Comparison of ENCODE assay signal across 1 cellular context in the genomic region with DNA sequence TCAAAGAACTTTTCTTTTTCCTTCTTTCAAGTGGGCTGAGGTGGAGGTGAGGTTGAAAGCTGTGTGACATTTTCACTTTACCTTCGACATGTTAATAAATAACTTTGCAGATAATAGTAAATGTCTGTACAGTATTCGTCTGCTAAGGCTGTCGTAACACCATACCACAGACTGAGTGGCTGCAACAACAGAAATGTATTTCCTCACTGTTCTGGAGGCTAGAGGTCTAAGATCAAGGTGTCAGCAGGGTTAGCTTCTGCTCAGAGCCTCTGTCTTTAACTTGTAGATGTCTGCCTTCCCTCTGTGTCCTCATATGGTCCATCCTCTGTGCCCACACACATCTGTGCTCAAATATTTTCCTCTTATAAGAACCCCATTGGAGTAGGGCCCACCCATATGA.
TF ChIP-seq lines count a peak whose summit lies in the region.

No MANE protein-coding gene starts in this region.

TF ChIP-seq in HepG2, 621 proteins besides CTCF, POLR2A, EP300 and RAD21 (continued from another document and continues in another):
- TF ChIP-seq POGK (CRISPR knock-in tag; conservative IDR thresholded peaks at IDR 0.05) (peak; percentile 61; the same call in 1 of the 2 replicates), ZNF446 (CRISPR knock-in tag; IDR thresholded peaks at IDR 0.05) (no peak), ZNF205 (CRISPR knock-in tag; IDR thresholded peaks at IDR 0.05) (peak; percentile 39; the same call in 1 of the 2 replicates), EED (CRISPR knock-in tag; IDR thresholded peaks at IDR 0.05) (no peak), GABPB1 (CRISPR knock-in tag; IDR thresholded peaks at IDR 0.05) (0 out of 2 replicates have a peak, but pooled peaks have one; percentile 12), ZNF317 (CRISPR knock-in tag; IDR thresholded peaks at IDR 0.05) (peak; percentile 76; the same call in 1 of the 2 replicates), GFI1 (CRISPR knock-in tag; IDR thresholded peaks at IDR 0.05; ENCODE audit: borderline replicate concordance) (0 out of 2 replicates have a peak, but pooled peaks have one; percentile 56), ZHX2 (IDR thresholded peaks at IDR 0.05; ENCODE audit: low read depth) (peak; percentile 64; the same call in 1 of the 2 replicates), ZHX2 (CRISPR knock-in tag; IDR thresholded peaks at IDR 0.05; ENCODE audit: borderline replicate concordance) (no peak), FOXA3 (CRISPR knock-in tag; IDR thresholded peaks at IDR 0.05) (peak; percentile 93), ZBTB34 (CRISPR knock-in tag; IDR thresholded peaks at IDR 0.05) (peak; percentile 66; the same call in 1 of the 2 replicates), PHF5A (CRISPR knock-in tag; IDR thresholded peaks at IDR 0.05; ENCODE audit: low read depth, unreplicated experiment) (peak; percentile 44), DBP (CRISPR knock-in tag; IDR thresholded peaks at IDR 0.05; ENCODE audit: not compliant biosample characterization) (no peak), FOXA1 (IDR thresholded peaks at IDR 0.05) (no peak), FOXA1 (CRISPR knock-in tag; IDR thresholded peaks at IDR 0.05) (peak; percentile 57), ZBTB10 (CRISPR knock-in tag; IDR thresholded peaks at IDR 0.05; ENCODE audit: borderline replicate concordance) (no peak), SOX5 (CRISPR knock-in tag; IDR thresholded peaks at IDR 0.05; ENCODE audit: borderline replicate concordance) (peak; percentile 93), PAXIP1 (CRISPR knock-in tag; conservative IDR thresholded peaks at IDR 0.05) (peak; percentile 89), STAG1 (CRISPR knock-in tag; IDR thresholded peaks at IDR 0.05) (no peak), YEATS4 (CRISPR knock-in tag; IDR thresholded peaks at IDR 0.05; ENCODE audit: borderline replicate concordance) (peak; percentile 62; the same call in 1 of the 2 replicates), CCDC6 (CRISPR knock-in tag; IDR thresholded peaks at IDR 0.05) (peak; percentile 56; the same call in 1 of the 2 replicates), NR2C2 (CRISPR knock-in tag; IDR thresholded peaks at IDR 0.05; ENCODE audit: borderline replicate concordance) (peak; percentile 81), ZNF274 (CRISPR knock-in tag; IDR thresholded peaks at IDR 0.05) (no peak), SMYD3 (CRISPR knock-in tag; IDR thresholded peaks at IDR 0.05) (peak; percentile 85; the same call in 1 of the 2 replicates), AFF4 (CRISPR knock-in tag; IDR thresholded peaks at IDR 0.05) (no peak)
- TF ChIP-seq, protein P1, sequence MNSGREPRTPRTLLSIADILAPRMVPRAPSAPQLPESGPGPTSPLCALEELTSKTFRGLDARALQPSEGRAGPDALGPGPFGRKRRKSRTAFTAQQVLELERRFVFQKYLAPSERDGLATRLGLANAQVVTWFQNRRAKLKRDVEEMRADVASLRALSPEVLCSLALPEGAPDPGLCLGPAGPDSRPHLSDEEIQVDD (CRISPR knock-in tag; IDR thresholded peaks at IDR 0.05; ENCODE audit: borderline replicate concordance) = no peak
- TF ChIP-seq, protein P2, sequence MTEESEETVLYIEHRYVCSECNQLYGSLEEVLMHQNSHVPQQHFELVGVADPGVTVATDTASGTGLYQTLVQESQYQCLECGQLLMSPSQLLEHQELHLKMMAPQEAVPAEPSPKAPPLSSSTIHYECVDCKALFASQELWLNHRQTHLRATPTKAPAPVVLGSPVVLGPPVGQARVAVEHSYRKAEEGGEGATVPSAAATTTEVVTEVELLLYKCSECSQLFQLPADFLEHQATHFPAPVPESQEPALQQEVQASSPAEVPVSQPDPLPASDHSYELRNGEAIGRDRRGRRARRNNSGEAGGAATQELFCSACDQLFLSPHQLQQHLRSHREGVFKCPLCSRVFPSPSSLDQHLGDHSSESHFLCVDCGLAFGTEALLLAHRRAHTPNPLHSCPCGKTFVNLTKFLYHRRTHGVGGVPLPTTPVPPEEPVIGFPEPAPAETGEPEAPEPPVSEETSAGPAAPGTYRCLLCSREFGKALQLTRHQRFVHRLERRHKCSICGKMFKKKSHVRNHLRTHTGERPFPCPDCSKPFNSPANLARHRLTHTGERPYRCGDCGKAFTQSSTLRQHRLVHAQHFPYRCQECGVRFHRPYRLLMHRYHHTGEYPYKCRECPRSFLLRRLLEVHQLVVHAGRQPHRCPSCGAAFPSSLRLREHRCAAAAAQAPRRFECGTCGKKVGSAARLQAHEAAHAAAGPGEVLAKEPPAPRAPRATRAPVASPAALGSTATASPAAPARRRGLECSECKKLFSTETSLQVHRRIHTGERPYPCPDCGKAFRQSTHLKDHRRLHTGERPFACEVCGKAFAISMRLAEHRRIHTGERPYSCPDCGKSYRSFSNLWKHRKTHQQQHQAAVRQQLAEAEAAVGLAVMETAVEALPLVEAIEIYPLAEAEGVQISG (CRISPR knock-in tag; IDR thresholded peaks at IDR 0.05) = peak; percentile 61
